ENCODE assay signal across 33 cellular contexts in genomic region chr21:45202344-45202743, GRCh38.
"Had no signal": no experiment of that assay in that cellular context is flagged by ENCODE, and none has a peak within 500 bp of the region (broad histone marks: within the 10 kb centered on the region; RNA-seq: fewer than 3 reads in every experiment).

No MANE protein-coding gene starts in this region.

- H3K9me3 Mint-ChIP-seq: activated B cell treated with CpG ODN at 0.5 μM for 24 hours; activated CD8-positive, alpha-beta T cell treated with anti-CD3 and anti-CD28 coated beads for 36 hours; activated naive CD4-positive, alpha-beta T cell treated with anti-CD3 and anti-CD28 coated beads, Interleukin-2, amount 10 ng/mL, durations not matched to agents 7 days and 5 days; activated naive CD8-positive, alpha-beta T cell treated with anti-CD3 and anti-CD28 coated beads for 36 hours; activated T-cell treated with anti-CD3 and anti-CD28 coated beads, Interleukin-2, amount 50 U/mL, for 4 hours; activated T-helper 1 cell treated with anti-CD3 and anti-CD28 coated beads, Interleukin-12 subunit alpha, Interleukin-12 subunit beta, Interleukin-2, Interleukin-4 antibody, amounts not matched to agents 30 ng/mL and 10 ng/mL and 1 ng/mL, durations not matched to agents 14 hours and 24 hours and 36 hours; T-cell had no signal

- H3K4me3 Mint-ChIP-seq: activated B cell treated with CpG ODN at 0.5 μM for 24 hours; activated CD8-positive, alpha-beta T cell treated with anti-CD3 and anti-CD28 coated beads for 36 hours; activated naive CD4-positive, alpha-beta T cell treated with anti-CD3 and anti-CD28 coated beads, Interleukin-2, amount 10 ng/mL, durations not matched to agents 7 days and 5 days; activated naive CD8-positive, alpha-beta T cell treated with anti-CD3 and anti-CD28 coated beads for 36 hours; activated T-cell treated with anti-CD3 and anti-CD28 coated beads, Interleukin-2, amount 50 U/mL, for 4 hours; activated T-helper 1 cell treated with anti-CD3 and anti-CD28 coated beads, Interleukin-12 subunit alpha, Interleukin-12 subunit beta, Interleukin-2, Interleukin-4 antibody, amounts not matched to agents 30 ng/mL and 10 ng/mL and 1 ng/mL, durations not matched to agents 14 hours and 24 hours and 36 hours; T-cell had no signal

- ATAC-seq: activated CD8-positive, alpha-beta T cell treated with anti-CD3 and anti-CD28 coated beads for 36 hours; activated T-cell treated with anti-CD3 and anti-CD28 coated beads, Interleukin-2, amount 50 U/mL, for 4 hours; PC-3; Right ventricle myocardium inferior; T-cell had no signal

- H3K9ac ChIP-seq: KMS-11 had no signal

- FAIRE-seq: RCC 7860 had no signal

- H3K27ac Mint-ChIP-seq: activated B cell treated with CpG ODN at 0.5 μM for 24 hours; activated CD8-positive, alpha-beta T cell treated with anti-CD3 and anti-CD28 coated beads for 36 hours; activated naive CD4-positive, alpha-beta T cell treated with anti-CD3 and anti-CD28 coated beads, Interleukin-2, amount 10 ng/mL, durations not matched to agents 7 days and 5 days; activated naive CD8-positive, alpha-beta T cell treated with anti-CD3 and anti-CD28 coated beads for 36 hours; activated T-helper 1 cell treated with anti-CD3 and anti-CD28 coated beads, Interleukin-12 subunit alpha, Interleukin-12 subunit beta, Interleukin-2, Interleukin-4 antibody, amounts not matched to agents 30 ng/mL and 10 ng/mL and 1 ng/mL, durations not matched to agents 14 hours and 24 hours and 36 hours; T-cell had no signal

- DNase-seq: activated B cell treated with CpG ODN at 0.5 μM for 24 hours; activated CD4-positive, alpha-beta T cell treated with anti-CD3 and anti-CD28 coated beads for 4 hours; activated CD4-positive, alpha-beta T cell treated with anti-CD3 and anti-CD28 coated beads, Interleukin-2, amount 50 U/mL, for 4 hours; activated CD4-positive, CD25-positive, alpha-beta regulatory T cell treated with anti-CD3 and anti-CD28 coated beads, Interleukin-2, amount 50 U/mL, for 72 hours; activated CD8-positive, alpha-beta T cell treated with anti-CD3 and anti-CD28 coated beads for 36 hours; activated gamma-delta T cell treated with Interleukin-2 at 50 U/mL for 16 hours; activated naive CD4-positive, alpha-beta T cell treated with anti-CD3 and anti-CD28 coated beads, Interleukin-2, amount 10 ng/mL, durations not matched to agents 7 days and 5 days; activated naive CD8-positive, alpha-beta T cell treated with anti-CD3 and anti-CD28 coated beads for 36 hours; activated T-cell treated with anti-CD3 and anti-CD28 coated beads for 4 hours; activated T-cell treated with anti-CD3 and anti-CD28 coated beads, Interleukin-2, amount 50 U/mL, for 4 hours; amniotic stem cell; aorta; brain microvascular endothelial cell; central memory CD4-positive, alpha-beta T cell; MM.1S; MV-4-11; NCI-H1092; NCI-H1694 treated with DMSO at 0.1 percent for 48 hours; NCI-H2029; NCI-H345; NCI-H524 treated with DMSO at 0.1 percent for 48 hours; NK-92 treated with Interleukin-12 subunit alpha and Interleukin-12 subunit beta, amount 100 ng/mL, for 24 hours; PC-3; SIG-M5; T-cell; T-helper 2 cell; T-helper 9 cell had no signal

- H3K27me3 ChIP-seq: brain microvascular endothelial cell had no signal

- H3K27ac ChIP-seq: brain microvascular endothelial cell, KMS-11, RWPE1, VCaP had no signal

- H3K4me2 ChIP-seq: KMS-11 had no signal

- H3K27me3 Mint-ChIP-seq: activated B cell treated with CpG ODN at 0.5 μM for 24 hours; activated CD8-positive, alpha-beta T cell treated with anti-CD3 and anti-CD28 coated beads for 36 hours; activated naive CD4-positive, alpha-beta T cell treated with anti-CD3 and anti-CD28 coated beads, Interleukin-2, amount 10 ng/mL, durations not matched to agents 7 days and 5 days; activated naive CD8-positive, alpha-beta T cell treated with anti-CD3 and anti-CD28 coated beads for 36 hours; T-cell had no signal
